In genomic region chr1:8122477-8123407, GRCh38 we compare ENCODE assay signal across 11 cellular contexts.
DNase-seq lines count a peak whose midpoint lies in the region; ATAC-seq and TF ChIP-seq lines count a peak whose summit lies in the region.
"Had no signal": no experiment of that assay in that cellular context is flagged by ENCODE, and none has a peak within 500 bp of the region (broad histone marks: within the 10 kb centered on the region; RNA-seq: fewer than 3 reads in every experiment).

No MANE protein-coding gene starts in this region.

- H3K4me1 ChIP-seq in endodermal cell (ENCODE audit: control insufficient read depth, insufficient read depth, low read length) (peaks cover 5% of the 10 kb centered on the region), muscle layer of colon (ENCODE audit: insufficient read depth, low read length) (peaks cover 65% of the 10 kb centered on the region), upper lobe of left lung (peaks cover 26 to 30% (median 29%) of the 10 kb centered on the region in 4 donors)

- H3K27ac Mint-ChIP-seq in endodermal cell: no peak overlapping the region

- no peak for ATAC-seq in upper lobe of left lung (ENCODE audit: low FRiP score in 2 of 2)
- ATAC-seq: stimulated activated effector memory CD8-positive, alpha-beta T cell treated with anti-CD3 and anti-CD28 coated beads, Interleukin-12 subunit alpha, Interleukin-12 subunit beta, amount 100 ng/mL, for 72 hours had no signal

- no peak overlapping the region for H3K4me3 Mint-ChIP-seq in endodermal cell
- H3K4me3 Mint-ChIP-seq: stimulated activated effector memory CD8-positive, alpha-beta T cell treated with anti-CD3 and anti-CD28 coated beads, Interleukin-12 subunit alpha, Interleukin-12 subunit beta, amount 100 ng/mL, for 72 hours had no signal

- TF ChIP-seq EP300 in upper lobe of left lung (IDR thresholded peaks at IDR 0.05): no peak

- no peak overlapping the region for H3K9ac ChIP-seq in endodermal cell (ENCODE audit: extremely low read depth, low read length, poor library complexity, severe bottlenecking)
- peak overlapping the region; percentile 12 for H3K9ac ChIP-seq in muscle layer of colon (ENCODE audit: low read length)

- peaks cover 39% of the 10 kb centered on the region for H3K9me3 Mint-ChIP-seq in endodermal cell
- H3K9me3 Mint-ChIP-seq: stimulated activated effector memory CD8-positive, alpha-beta T cell treated with anti-CD3 and anti-CD28 coated beads, Interleukin-12 subunit alpha, Interleukin-12 subunit beta, amount 100 ng/mL, for 72 hours had no signal

- H3K9me3 ChIP-seq in endodermal cell (ENCODE audit: control insufficient read depth, low read length) (peaks cover 27% of the 10 kb centered on the region), muscle layer of colon (ENCODE audit: low read length) (peaks cover 5% of the 10 kb centered on the region), upper lobe of left lung (no peaks in the 10 kb centered on the region)

- peaks cover 24% of the 10 kb centered on the region for H3K4me1 Mint-ChIP-seq in endodermal cell

- no peaks in the 10 kb centered on the region for H3K27me3 ChIP-seq in endodermal cell (ENCODE audit: control insufficient read depth, insufficient read depth, low read length, poor library complexity, severe bottlenecking)
- H3K27me3 ChIP-seq in muscle layer of colon (ENCODE audit: control insufficient read depth in 1 of 2, insufficient read depth in 2 of 2, low read length in 2 of 2): no peaks in the 10 kb centered on the region
- H3K27me3 ChIP-seq in upper lobe of left lung: no peaks in the 10 kb centered on the region

- WGBS in endodermal cell (ENCODE audit: insufficient coverage in 1 of 2, insufficient read length in 1 of 2), 2 experiments: 92% methylated on average over 15 of the region's 15 CpGs
- 89 to 90% methylated on average over 15 of the region's 15 CpGs for WGBS in upper lobe of left lung, 2 donors

- DNase-seq in OCI-M2 (lab: John Stamatoyannopoulos, UW; ENCODE audit: unreplicated experiment): peak; percentile 78
- no peak for DNase-seq in endodermal cell
- DNase-seq in upper lobe of left lung: no peak
- no peak for DNase-seq in posterior cingulate gyrus
- no peak for DNase-seq in NCI-H2107 (lab: John Stamatoyannopoulos, UW)
- no peak for DNase-seq in activated CD4-positive, alpha-beta T cell treated with anti-CD3 and anti-CD28 coated beads, Interleukin-2, amount 50 U/mL, for 4 hours
- DNase-seq: DND-41, immature natural killer cell, NCI-H1417 had no signal

- H3K4me3 ChIP-seq in endodermal cell (ENCODE audit: low read length) (no peak overlapping the region), muscle layer of colon (ENCODE audit: low read depth in 1 of 2, low read length in 2 of 2) (no peak overlapping the region), upper lobe of left lung (no peak overlapping the region)

- TF ChIP-seq POLR2A in upper lobe of left lung (IDR thresholded peaks at IDR 0.05): no peak

- peaks cover 10% of the 10 kb centered on the region for H3K36me3 Mint-ChIP-seq in endodermal cell (ENCODE audit: low read depth)
- H3K36me3 Mint-ChIP-seq: stimulated activated effector memory CD8-positive, alpha-beta T cell treated with anti-CD3 and anti-CD28 coated beads, Interleukin-12 subunit alpha, Interleukin-12 subunit beta, amount 100 ng/mL, for 72 hours had no signal

- H3K36me3 ChIP-seq in endodermal cell (ENCODE audit: control insufficient read depth, insufficient read depth, low read length) (no peaks in the 10 kb centered on the region), muscle layer of colon (ENCODE audit: insufficient read depth, low read length) (no peaks in the 10 kb centered on the region), upper lobe of left lung (no peaks in the 10 kb centered on the region)

- peaks cover 4% of the 10 kb centered on the region for H3K27me3 Mint-ChIP-seq in endodermal cell (ENCODE audit: insufficient read depth)

- H3K27ac ChIP-seq in endodermal cell (ENCODE audit: low read depth, low read length) (peak overlapping the region; percentile 12), muscle layer of colon (ENCODE audit: low read depth, low read length) (peak overlapping the region; percentile 98), upper lobe of left lung (peak overlapping the region; percentile 82 to 89 (median 86))

- TF ChIP-seq CTCF in endodermal cell (conservative IDR thresholded peaks at IDR 0.05): no peak
- no peak for TF ChIP-seq CTCF in upper lobe of left lung (IDR thresholded peaks at IDR 0.05)

- intact Hi-C loops in posterior cingulate gyrus (cut with DNase I): no loop called here

Comparison
In these comparisons a context has a peak if more than half of its experiments do, and no peak if none do; other contexts are left out.
1. H3K27ac ChIP-seq: peak in every context shown above with its lines; median percentile 98 in muscle layer of colon; 86 in upper lobe of left lung; 12 in endodermal cell.